ENCODE assay signal across 8 cellular contexts in genomic region chr16:58393138-58393504, GRCh38. TPM values are rescaled to one million over a fixed set of nuclear protein-coding genes. Genes with fewer than 3 reads are reported as not detected.
DNase-seq lines count a peak whose midpoint lies in the region; ATAC-seq, FAIRE-seq and TF ChIP-seq lines count a peak whose summit lies in the region.

No MANE protein-coding gene starts in this region.

- no peak for TF ChIP-seq POLR2A in breast epithelium (IDR thresholded peaks at IDR 0.05)
- no peak for TF ChIP-seq POLR2A in HepG2 (IDR thresholded peaks at IDR 0.05; ENCODE audit: insufficient read depth in 1 of 2, low read depth in 2 of 2, low read length in 2 of 2)

- H3K36me3 Mint-ChIP-seq in type B pancreatic cell = peaks cover 14% of the 10 kb centered on the region

- FAIRE-seq in HepG2 (lab: Jason Lieb, UNC) = no peak

- H3K4me1 ChIP-seq in breast epithelium (no peaks in the 10 kb centered on the region), HepG2 (ENCODE audit: insufficient read depth, low read length) (peaks cover 29% of the 10 kb centered on the region)

- H3K27me3 Mint-ChIP-seq in type B pancreatic cell = peaks cover 32% of the 10 kb centered on the region

- CTCF ChIA-PET in HepG2 (lab: Yijun Ruan, JAX; ENCODE audit: low intra/inter-chr PET ratio, low total read pairs) = no interaction called here

- intact Hi-C loops in breast epithelium (cut with DNase I; ENCODE audit: low total_unique reads) = no loop called here
- intact Hi-C loops in HepG2 (cut with micrococcal nuclease; ENCODE audit: unreplicated experiment) = no loop called here

- POLR2A ChIA-PET in HepG2 (lab: Yijun Ruan, JAX) = interaction anchor here (1.2 to 1.6 kb wide), 5 partner anchors 8 to 369 kb away, joined by 3 to 5 read pairs (median 4); partner anchors contain the start of gene SLC38A7

- no peaks in the 10 kb centered on the region for H3K9me3 Mint-ChIP-seq in type B pancreatic cell

- H3K79me2 ChIP-seq in HepG2 (ENCODE audit: insufficient read depth, low read length) = peaks cover 11% of the 10 kb centered on the region

- H3K27ac Mint-ChIP-seq in type B pancreatic cell = peak overlapping the region; percentile 96

- DNase-seq in GM03348 (ENCODE audit: low spot score) (peak; percentile 14), breast epithelium (ENCODE audit: low spot score in 2 of 2) (no peak), HepG2 (ENCODE audit: low spot score) (peak; percentile 15), type B pancreatic cell (ENCODE audit: extremely low spot score, unreplicated experiment) (no peak)
- no peak for DNase-seq in activated effector memory CD4-positive, alpha-beta T cell treated with anti-CD3 and anti-CD28 coated beads, Interleukin-2, amount 50 U/mL, for 16 hours
- no peak for DNase-seq in stimulated activated CD4-positive, alpha-beta T cell treated with anti-CD3 and anti-CD28 coated beads, Interleukin-12 subunit alpha, Interleukin-12 subunit beta, amount 100 ng/mL, for 4 hours

- H4K20me1 ChIP-seq in HepG2 (ENCODE audit: insufficient read depth, low read length) = no peaks in the 10 kb centered on the region

- peak overlapping the region; percentile 73 to 85 (median 76) for H3K4me3 ChIP-seq in breast epithelium
- H3K4me3 ChIP-seq in HepG2 (replicated peaks in 1 of 3; ENCODE audit: insufficient read depth in 1 of 3, low read depth in 2 of 3, low read length in 3 of 3) = peak overlapping the region; percentile 85 to 97 (median 95)

- H2AFZ ChIP-seq in HepG2 (ENCODE audit: low read length) = peak overlapping the region; percentile 92

- TF ChIP-seq EP300 in HepG2 (IDR thresholded peaks at IDR 0.05; ENCODE audit: low read depth in 2 of 2, low read length in 2 of 2) = no peak
- TF ChIP-seq EP300 in HepG2 (CRISPR knock-in tag; IDR thresholded peaks at IDR 0.05; ENCODE audit: borderline replicate concordance) = no peak

- H3K9ac ChIP-seq in HepG2 (ENCODE audit: insufficient read depth, low read depth, low read length) = peak overlapping the region; percentile 82

- peak overlapping the region; percentile 93 for H3K27ac ChIP-seq in KOPT-K1 (ENCODE audit: low read depth, low read length, poor library complexity, severe bottlenecking)
- H3K27ac ChIP-seq in breast epithelium = peak overlapping the region; percentile 82
- peak overlapping the region; percentile 76 for H3K27ac ChIP-seq in HepG2 (ENCODE audit: extremely low read length, insufficient read depth, low read length)

- 44% methylated on average over 2 of the region's 2 CpGs for WGBS in HepG2 (ENCODE audit: low lambda C conversion rate)

- H3K36me3 ChIP-seq in KOPT-K1 (ENCODE audit: insufficient read depth, low read length) = peaks cover 11% of the 10 kb centered on the region; the same call in 1 of the 2 replicates
- H3K36me3 ChIP-seq in breast epithelium = no peaks in the 10 kb centered on the region
- no peaks in the 10 kb centered on the region for H3K36me3 ChIP-seq in HepG2 (replicated peaks in 1 of 2; ENCODE audit: control insufficient read depth in 1 of 2, insufficient read depth in 2 of 2, low read length in 2 of 2)

- peak overlapping the region; percentile 100 for H3K4me3 Mint-ChIP-seq in type B pancreatic cell

- no TSS peak for BruUV-seq in HepG2 (replicated peaks; lab: Mats Ljungman, UMichigan)

- TF ChIP-seq CTCF in breast epithelium (IDR thresholded peaks at IDR 0.05) (no peak), HepG2 (CRISPR knock-in tag; IDR thresholded peaks at IDR 0.05) (no peak), type B pancreatic cell (conservative IDR thresholded peaks at IDR 0.05) (no peak)

- no peak for TF ChIP-seq RAD21 in HepG2 (CRISPR knock-in tag; IDR thresholded peaks at IDR 0.05)

- H3K9me3 ChIP-seq in KOPT-K1 (ENCODE audit: insufficient read depth, low read length, poor library complexity, severe bottlenecking) (no peaks in the 10 kb centered on the region), breast epithelium (no peaks in the 10 kb centered on the region), HepG2 (ENCODE audit: low read length) (no peaks in the 10 kb centered on the region)

- H3K27me3 ChIP-seq in breast epithelium (no peaks in the 10 kb centered on the region), HepG2 (ENCODE audit: control insufficient read depth in 1 of 2, insufficient read depth in 2 of 2, low read length in 2 of 2) (no peaks in the 10 kb centered on the region; a peak in 1 of 5 replicates)

- H3K4me1 Mint-ChIP-seq in type B pancreatic cell (ENCODE audit: unreplicated experiment) = peaks cover 5% of the 10 kb centered on the region

- H3K4me2 ChIP-seq in HepG2 (ENCODE audit: low read depth, low read length) = peak overlapping the region; percentile 75

- ATAC-seq in GM21576 (IDR thresholded peaks at IDR 0.05; ENCODE audit: unreplicated experiment) (peak; percentile 15), HepG2 (peak; percentile 59)

- in situ Hi-C loops in HepG2 (cut with HindIII; ENCODE audit: extremely low pct_ligation_motif_present, low pct_unique_long_range_greater_than_20kb) = no loop called here

TF ChIP-seq in HepG2, 621 proteins besides CTCF, POLR2A, EP300 and RAD21 (continues in another document):
- TF ChIP-seq, protein P1, sequence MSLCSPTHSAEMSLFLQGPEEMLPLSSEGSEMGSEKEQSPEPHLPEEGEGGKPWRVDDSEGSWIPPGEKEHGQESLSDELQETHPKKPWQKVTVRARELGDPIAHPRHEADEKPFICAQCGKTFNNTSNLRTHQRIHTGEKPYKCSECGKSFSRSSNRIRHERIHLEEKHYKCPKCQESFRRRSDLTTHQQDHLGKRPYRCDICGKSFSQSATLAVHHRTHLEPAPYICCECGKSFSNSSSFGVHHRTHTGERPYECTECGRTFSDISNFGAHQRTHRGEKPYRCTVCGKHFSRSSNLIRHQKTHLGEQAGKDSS (CRISPR knock-in tag; IDR thresholded peaks at IDR 0.05; ENCODE audit: borderline replicate concordance, low read depth) = no peak
- TF ChIP-seq DNMT3B (CRISPR knock-in tag; conservative IDR thresholded peaks at IDR 0.05) = 0 out of 2 replicates have a peak, but pooled peaks have one; percentile 30
- no peak for TF ChIP-seq ZNF781 (CRISPR knock-in tag; IDR thresholded peaks at IDR 0.05; ENCODE audit: borderline replicate concordance, not compliant biosample characterization)
- TF ChIP-seq KLF9 (CRISPR knock-in tag; IDR thresholded peaks at IDR 0.05; ENCODE audit: low read depth) = 0 out of 2 replicates have a peak, but pooled peaks have one; percentile 6
- TF ChIP-seq ZNF382 (CRISPR knock-in tag; IDR thresholded peaks at IDR 0.05; ENCODE audit: borderline replicate concordance) = no peak

RNA-seq across cellular contexts. Expression of gene GINS3, which starts 0.8 kb away (rescaled TPM):
- 1 to 10 TPM; 2.9 to 7.5 (median 4.5) TPM for total RNA-seq in breast epithelium
- 19.3 and 28.4 TPM in 2 replicates for total RNA-seq in HepG2 (2016; rRNA removed; fragmentation: Illumina TruSeq; extraction: Trizol)
- total RNA-seq in HepG2 (2016; cell fraction: cytosol; rRNA removed; fragmentation: Illumina TruSeq; extraction: Trizol; ENCODE audit: low read depth) = 4.4 and 4.7 TPM in 2 replicates
- 20.6 and 28.8 TPM in 2 replicates for total RNA-seq in HepG2 (2016; cell fraction: insoluble cytoplasmic fraction; rRNA removed; fragmentation: Illumina TruSeq; extraction: Trizol)
- total RNA-seq in HepG2 (2016; cell fraction: membrane; rRNA removed; fragmentation: Illumina TruSeq; extraction: Trizol) = 12.4 TPM in 2 replicates
- total RNA-seq in HepG2 (2016; cell fraction: nucleus; rRNA removed; fragmentation: Illumina TruSeq; extraction: Trizol) = 10.8 and 11.4 TPM in 2 replicates
- polyA plus RNA-seq in HepG2 (2011; rRNA removed) = 5.4 and 6.5 TPM in 2 replicates
- polyA plus RNA-seq in HepG2 (2011; cell fraction: cytosol; rRNA removed) = 4.5 and 4.8 TPM in 2 replicates
- 2.4 and 3.0 TPM in 2 replicates for polyA plus RNA-seq in HepG2 (2011; cell fraction: nucleus; rRNA removed)
- 2.6 and 4.9 TPM in 2 replicates for polyA plus RNA-seq in HepG2 (2012)
- 2.3 and 2.7 TPM in 2 replicates for polyA plus RNA-seq in HepG2 (2016; cell fraction: cytosol; fragmentation: Illumina TruSeq; extraction: Trizol; ENCODE audit: low read depth)
- 32.3 and 33.0 TPM in 2 replicates for polyA plus RNA-seq in HepG2 (2016; cell fraction: insoluble cytoplasmic fraction; fragmentation: Illumina TruSeq; extraction: Trizol; ENCODE audit: low read depth)
- 5.0 and 6.1 TPM in 2 replicates for polyA plus RNA-seq in HepG2 (2016; cell fraction: membrane; fragmentation: Illumina TruSeq; extraction: Trizol; ENCODE audit: low read depth)
- polyA plus RNA-seq in HepG2 (2016; cell fraction: nucleus; fragmentation: Illumina TruSeq; extraction: Trizol; ENCODE audit: insufficient read depth, low read depth) = 13.6 and 14.2 TPM in 2 replicates
- polyA minus RNA-seq in HepG2 (2011; rRNA and poly(A)+ RNA removed; ENCODE audit: low replicate concordance) = 6.5 and 30.3 TPM in 2 replicates
- 2.4 and 3.4 TPM in 2 replicates for polyA minus RNA-seq in HepG2 (2011; cell fraction: cytosol; rRNA and poly(A)+ RNA removed)
- polyA minus RNA-seq in HepG2 (2011; cell fraction: nucleus; rRNA and poly(A)+ RNA removed) = 3.1 and 3.5 TPM in 2 replicates
- total RNA-seq in type B pancreatic cell (ENCODE audit: low replicate concordance) = 6.3 and 14.7 TPM in 2 replicates

Comparison
In these comparisons a context has a peak if more than half of its experiments do, and no peak if none do; other contexts are left out.
1. DNase-seq: peak in GM03348 (single experiment) and HepG2 (single experiment); none in breast epithelium (0 of 2), type B pancreatic cell (single experiment), activated effector memory CD4-positive, alpha-beta T cell treated with anti-CD3 and anti-CD28 coated beads, Interleukin-2, amount 50 U/mL, for 16 hours (single experiment) and stimulated activated CD4-positive, alpha-beta T cell treated with anti-CD3 and anti-CD28 coated beads, Interleukin-12 subunit alpha, Interleukin-12 subunit beta, amount 100 ng/mL, for 4 hours (single experiment).
2. Peak in every context shown above with its lines, with median percentiles within 50 percentile points of each other: H3K27ac ChIP-seq.